ENCODE assay signal across 8 cellular contexts in genomic region chr4:176319704-176320339, GRCh38. TPM values are rescaled to one million over a fixed set of nuclear protein-coding genes. Genes with fewer than 3 reads are reported as not detected.
A peak's percentile ranks its signal among the peaks of the same experiment; 100 is the strongest.
DNase-seq lines count a peak whose midpoint lies in the region; TF ChIP-seq lines count a peak whose summit lies in the region.

Gene SPCS3, plus strand, starts transcription at chr4:176319966. Its CDS starts 111 bp downstream, at chr4:176320077.

- no peak within 1 kb of the TSS for H3K4ac ChIP-seq in neuronal stem cell (ENCODE audit: low read length)

- H3K9me3 ChIP-seq in neuronal stem cell (replicated peaks in 1 of 2; ENCODE audit: control insufficient read depth in 2 of 2, insufficient read depth in 1 of 2, low read depth in 1 of 2, low read length in 2 of 2), result no peaks in the 10 kb centered on the region

- no peak for TF ChIP-seq CTCF in subcutaneous adipose tissue (IDR thresholded peaks at IDR 0.05; ENCODE audit: low read depth)

- peaks cover 0 to 18% of the 10 kb centered on the region in 2 donors for H3K4me1 ChIP-seq in neuronal stem cell (ENCODE audit: control insufficient read depth in 2 of 2, insufficient read depth in 1 of 2, low read depth in 1 of 2, low read length in 2 of 2)

- H2BK5ac ChIP-seq in neuronal stem cell (ENCODE audit: low read length), result peak within 1 kb of the TSS; percentile 95

- in situ Hi-C loops in SK-MEL-5 (cut with HindIII; ENCODE audit: low pct_unique_long_range_greater_than_20kb, low sequenced_read_pairs), result no loop called here

- no CpG with 5 or more reads among the region's 94 CpGs for WGBS in neuronal stem cell (ENCODE audit: extremely low coverage in 2 of 2, insufficient read length in 2 of 2, insufficient replicate concordance in 1 of 2), 2 donors

- H3K36me3 ChIP-seq in neuronal stem cell (replicated peaks in 1 of 2; ENCODE audit: control insufficient read depth in 2 of 2, insufficient read depth in 2 of 2, low read length in 2 of 2), result peaks cover 0 to 7% of the 10 kb centered on the region in 2 donors

- H3K27ac ChIP-seq in neuronal stem cell (replicated peaks; ENCODE audit: low read length), result peak within 1 kb of the TSS; percentile 89

- H2BK12ac ChIP-seq in neuronal stem cell (ENCODE audit: low read length), result no peak within 1 kb of the TSS

- H3K18ac ChIP-seq in neuronal stem cell (ENCODE audit: low read length), result peak within 1 kb of the TSS; percentile 99

- H3K14ac ChIP-seq in neuronal stem cell (ENCODE audit: low read length), result peak within 1 kb of the TSS; percentile 97

- peak within 1 kb of the TSS; percentile 94 for H2AFZ ChIP-seq in neuronal stem cell (ENCODE audit: low read length)

- no peaks in the 10 kb centered on the region for H3K27me3 ChIP-seq in neuronal stem cell (ENCODE audit: control insufficient read depth in 3 of 3, insufficient read depth in 3 of 3, low read depth in 1 of 3, low read length in 3 of 3)

- peak within 1 kb of the TSS; percentile 95 for H2BK15ac ChIP-seq in neuronal stem cell (ENCODE audit: low read length)

- H2AK5ac ChIP-seq in neuronal stem cell (ENCODE audit: low read depth, low read length), result no peak within 1 kb of the TSS

- H4K8ac ChIP-seq in neuronal stem cell (ENCODE audit: low read depth, low read length), result no peak within 1 kb of the TSS

- DNase-seq in GF-D8 (lab: John Stamatoyannopoulos, UW) (peak; percentile 80), HEK293T (ENCODE audit: extremely low spot score) (peak; percentile 92), MV-4-11 (lab: John Stamatoyannopoulos, UW) (peak; percentile 93), SK-MEL-5 (ENCODE audit: low read depth, low spot score) (peak; percentile 94), foreskin melanocyte (peak; percentile 90), neuronal stem cell (ENCODE audit: low spot score) (peak; percentile 93)
- DNase-seq in activated naive CD4-positive, alpha-beta T cell treated with Interleukin-2 at 50 U/mL for 16 hours, result peak; percentile 95

- H3K79me1 ChIP-seq in neuronal stem cell (ENCODE audit: low read depth, low read length), result peaks cover 3% of the 10 kb centered on the region

- CTCF ChIA-PET in HEK293T (lab: Yijun Ruan, JAX), result interaction anchor here (1.2 kb wide), 1 partner anchor 12 kb away, joined by 3 read pairs; no protein-coding TSS in a partner anchor

- H2BK120ac ChIP-seq in neuronal stem cell (ENCODE audit: low read depth, low read length), result no peak within 1 kb of the TSS

- peak within 1 kb of the TSS; percentile 65 for H3K4me2 ChIP-seq in neuronal stem cell (ENCODE audit: insufficient read depth, low read length, poor library complexity, severe bottlenecking)

- POLR2A ChIA-PET in HEK293T (lab: Yijun Ruan, JAX), result interaction anchor here (0.6 to 1.1 kb wide), 6 partner anchors 11 to 254 kb away, joined by 3 to 5 read pairs (median 3); partner anchors contain the start of gene WDR17

- H3K9ac ChIP-seq in neuronal stem cell (ENCODE audit: low read depth, low read length, poor library complexity), result peak within 1 kb of the TSS; percentile 100

- H3K23ac ChIP-seq in neuronal stem cell (ENCODE audit: low read depth, low read length, poor library complexity), result peak within 1 kb of the TSS; percentile 100

- H3K4me3 ChIP-seq in neuronal stem cell (ENCODE audit: low read length in 2 of 2), result peak within 1 kb of the TSS; percentile 97 to 99

- H4K91ac ChIP-seq in neuronal stem cell (ENCODE audit: low read depth, low read length, poor library complexity), result no peak within 1 kb of the TSS

TF ChIP-seq in HEK293T, 16 proteins besides CTCF, POLR2A, EP300 and RAD21:
- TF ChIP-seq FOXM1 (IDR thresholded peaks at IDR 0.05; ENCODE audit: borderline replicate concordance), result peak; percentile 31; the same call in 1 of the 2 replicates
- TF ChIP-seq L3MBTL2 (conservative IDR thresholded peaks at IDR 0.05), result no peak
- no peak for TF ChIP-seq BHLHE40 (IDR thresholded peaks at IDR 0.05; ENCODE audit: borderline replicate concordance)

RNA-seq across cellular contexts. Expression of gene SPCS3, which starts in this region (rescaled TPM):
- 157 and 169 TPM in 2 replicates for total RNA-seq in SK-MEL-5 (2014; rRNA removed; shearing (Covaris generic))
- polyA plus RNA-seq in SK-MEL-5 (2015; cell fraction: cytosol; rRNA removed), result 70.2 and 84.1 TPM in 2 replicates
- polyA plus RNA-seq in SK-MEL-5 (2015; cell fraction: nucleus; rRNA removed), result 139 and 165 TPM in 2 replicates
- polyA plus RNA-seq in neuronal stem cell (2013, experiment 1 of 2), result 47.5 TPM
- 49.2 TPM for polyA plus RNA-seq in neuronal stem cell (2013, experiment 2 of 2)
- total RNA-seq in subcutaneous adipose tissue, result 100 to 1,000 TPM in 1 of 4 donors, 10 to 100 TPM in 3; 47.3 to 102 (median 59.9) TPM

Comparison
In these comparisons a context has a peak if more than half of its experiments do, and no peak if none do; other contexts are left out.
1. Peak in every context shown above with its lines: DNase-seq, H3K4me3 ChIP-seq and H3K27ac ChIP-seq.